Comparison of ENCODE assay signal across 17 cellular contexts in genomic region chr3:29240887-29241286, GRCh38. TPM values are rescaled to one million over a fixed set of nuclear protein-coding genes. Genes with fewer than 3 reads are reported as not detected.
DNase-seq lines count a peak whose midpoint lies in the region; ATAC-seq and TF ChIP-seq lines count a peak whose summit lies in the region.
"Had no signal": no experiment of that assay in that cellular context is flagged by ENCODE, and none has a peak within 500 bp of the region (broad histone marks: within the 10 kb centered on the region; RNA-seq: fewer than 3 reads in every experiment).

No MANE protein-coding gene starts in this region.

- no peaks in the 10 kb centered on the region for H3K36me3 ChIP-seq in RWPE2 (ENCODE audit: low read depth)
- no peaks in the 10 kb centered on the region for H3K36me3 ChIP-seq in osteoblast (ENCODE audit: insufficient read depth, low read length)
- H3K36me3 ChIP-seq: HAP-1 had no signal

- no peak overlapping the region for H3K4me3 Mint-ChIP-seq in Calu3 (ENCODE audit: low read depth, unreplicated experiment)
- H3K4me3 Mint-ChIP-seq in glutamatergic neuron (ENCODE audit: unreplicated experiment) = no peak overlapping the region
- H3K4me3 Mint-ChIP-seq: CD8-positive, alpha-beta T cell had no signal

- H3K27ac Mint-ChIP-seq in Calu3 (ENCODE audit: unreplicated experiment) (peak overlapping the region; percentile 46), glutamatergic neuron (ENCODE audit: unreplicated experiment) (no peak overlapping the region)
- H3K27ac Mint-ChIP-seq: CD8-positive, alpha-beta T cell had no signal

- no TSS peak for BruUV-seq in Calu3 (replicated peaks; lab: Mats Ljungman, UMichigan)

- TF ChIP-seq CTCF in Calu3 (IDR thresholded peaks at IDR 0.05; ENCODE audit: unreplicated experiment) (no peak), RWPE2 (IDR thresholded peaks at IDR 0.05; ENCODE audit: poor library complexity, severe bottlenecking) (no peak), osteoblast (IDR thresholded peaks at IDR 0.05; ENCODE audit: extremely low read depth, low read depth, low read length) (no peak), glutamatergic neuron (IDR thresholded peaks at IDR 0.05; ENCODE audit: partially characterized antibody, unreplicated experiment) (no peak)

- peaks cover 18% of the 10 kb centered on the region for H3K4me1 ChIP-seq in RWPE2 (ENCODE audit: insufficient read depth, poor library complexity, severe bottlenecking)
- H3K4me1 ChIP-seq in osteoblast (ENCODE audit: insufficient read depth, low read length) = peaks cover 12% of the 10 kb centered on the region
- H3K4me1 ChIP-seq: Caco-2 had no signal

- no peaks in the 10 kb centered on the region for H3K9me3 ChIP-seq in RWPE2 (ENCODE audit: severe bottlenecking)
- H3K9me3 ChIP-seq in osteoblast (ENCODE audit: low read depth, low read length) = no peaks in the 10 kb centered on the region
- H3K9me3 ChIP-seq: A549, Caco-2, HAP-1 had no signal

- H3K4me3 ChIP-seq in RWPE2 (ENCODE audit: severe bottlenecking) = no peak overlapping the region
- no peak overlapping the region for H3K4me3 ChIP-seq in osteoblast (ENCODE audit: insufficient read depth, low read length)
- H3K4me3 ChIP-seq: A549, GM12878, HAP-1 had no signal

- peaks cover 2% of the 10 kb centered on the region for H3K9me3 Mint-ChIP-seq in Calu3 (ENCODE audit: low read depth, unreplicated experiment)
- peaks cover 1% of the 10 kb centered on the region for H3K9me3 Mint-ChIP-seq in glutamatergic neuron (ENCODE audit: unreplicated experiment)
- H3K9me3 Mint-ChIP-seq: CD8-positive, alpha-beta T cell had no signal

- DNase-seq in Calu3 (no peak), RWPE2 (ENCODE audit: low spot score) (no peak), epithelial cell of prostate (ENCODE audit: low read depth, low spot score) (no peak), osteoblast (ENCODE audit: insufficient read length, low spot score, missing footprints) (no peak), glutamatergic neuron (no peak), LoVo (ENCODE audit: low spot score) (no peak)
- DNase-seq: C1 segment of cervical spinal cord; Caco-2; CD8-positive, alpha-beta T cell; DMS 273 treated with DMSO at 0.1 percent for 48 hours; DMS79; GDM1; GOT3 had no signal

- no peaks in the 10 kb centered on the region for H3K27me3 ChIP-seq in RWPE2 (ENCODE audit: insufficient read depth, poor library complexity, severe bottlenecking)
- no peaks in the 10 kb centered on the region for H3K27me3 ChIP-seq in osteoblast (ENCODE audit: insufficient read depth, low read length)

- ATAC-seq in RWPE2 (ENCODE audit: low read depth) = no peak
- no peak for ATAC-seq in HG02623 (IDR thresholded peaks at IDR 0.05; ENCODE audit: unreplicated experiment)
- ATAC-seq: A549; CD8-positive, alpha-beta T cell; GM12878 had no signal

- intact Hi-C loops in Calu3 (cut with micrococcal nuclease; ENCODE audit: unreplicated experiment) = no loop called here

- no peaks in the 10 kb centered on the region for H3K27me3 Mint-ChIP-seq in Calu3 (ENCODE audit: unreplicated experiment)
- no peaks in the 10 kb centered on the region for H3K27me3 Mint-ChIP-seq in glutamatergic neuron (ENCODE audit: unreplicated experiment)

- H2AFZ ChIP-seq in osteoblast (ENCODE audit: low read length) = peak overlapping the region; percentile 15

- peak overlapping the region; percentile 44 for H3K27ac ChIP-seq in RWPE2 (ENCODE audit: poor library complexity, severe bottlenecking)
- H3K27ac ChIP-seq in epithelial cell of prostate = peak overlapping the region; percentile 54
- no peak overlapping the region for H3K27ac ChIP-seq in osteoblast (ENCODE audit: low read depth, low read length)
- H3K27ac ChIP-seq: A549 had no signal

- CTCF ChIA-PET in Calu3 (lab: Charles Lee) = interaction anchor here (0.6 kb wide), 1 partner anchor 390 kb away, joined by 3 read pairs; no protein-coding TSS in a partner anchor

- H3K36me3 Mint-ChIP-seq in Calu3 (ENCODE audit: insufficient read depth, unreplicated experiment) (no peaks in the 10 kb centered on the region), glutamatergic neuron (ENCODE audit: unreplicated experiment) (peaks cover 6% of the 10 kb centered on the region)
- H3K36me3 Mint-ChIP-seq: CD8-positive, alpha-beta T cell had no signal

- no peaks in the 10 kb centered on the region for H4K20me1 ChIP-seq in osteoblast (ENCODE audit: insufficient read depth, low read length)

- H3K4me1 Mint-ChIP-seq in Calu3 (ENCODE audit: low read depth, unreplicated experiment) (peaks cover 34% of the 10 kb centered on the region), glutamatergic neuron (ENCODE audit: low read depth, unreplicated experiment) (peaks cover 9% of the 10 kb centered on the region)

- H3K79me2 ChIP-seq in osteoblast (ENCODE audit: insufficient read depth, low read length) = no peaks in the 10 kb centered on the region

- no peak overlapping the region for H3K4me2 ChIP-seq in osteoblast (ENCODE audit: insufficient read depth, low read length)
- H3K4me2 ChIP-seq: A549 had no signal

RNA-seq across cellular contexts. Expression of gene RBMS3, which starts 40.0 kb away (rescaled TPM):
- 1.3 TPM in 2 replicates for total RNA-seq in Calu3 (2022)
- total RNA-seq in osteoblast = 80.4 and 81.1 TPM in 2 replicates
- total RNA-seq in glutamatergic neuron (ENCODE audit: unreplicated experiment) = 65.1 TPM

Comparison
In these comparisons a context has a peak if more than half of its experiments do, and no peak if none do; other contexts are left out.
1. RNA of gene RBMS3, which starts 40.0 kb away (total RNA-seq): 80.4 to 81.1 TPM in osteoblast and 65.1 TPM in glutamatergic neuron (single experiment); 1.3 TPM in Calu3; every median in the first group is over 10 times any median in the second.